Comparison of ENCODE assay signal across 8 cellular contexts in genomic region chr20:63740501-63741353, GRCh38. TPM values are rescaled to one million over a fixed set of nuclear protein-coding genes. Genes with fewer than 3 reads are reported as not detected.
A peak's percentile ranks its signal among the peaks of the same experiment; 100 is the strongest.
DNase-seq lines count a peak whose midpoint lies in the region; ATAC-seq and TF ChIP-seq lines count a peak whose summit lies in the region.

No MANE protein-coding gene starts in this region.

- H3K9me3 ChIP-seq in endocrine pancreas (ENCODE audit: control insufficient read depth, low read length) (no peaks in the 10 kb centered on the region), lung (ENCODE audit: control insufficient read depth in 2 of 2, insufficient read depth in 1 of 2, low read length in 1 of 2) (no peaks in the 10 kb centered on the region), stomach smooth muscle (ENCODE audit: control insufficient read depth in 2 of 2, low read length in 2 of 2) (no peaks in the 10 kb centered on the region)

- no peak overlapping the region for H3K4me3 ChIP-seq in endocrine pancreas (ENCODE audit: control insufficient read depth, insufficient read depth, low read length)
- peak overlapping the region; percentile 53 for H3K4me3 ChIP-seq in lung
- peak overlapping the region; percentile 71 to 81 for H3K4me3 ChIP-seq in stomach smooth muscle (ENCODE audit: low read length in 2 of 2)

- TF ChIP-seq CTCF in VCaP (conservative IDR thresholded peaks at IDR 0.05) (no peak), lung (IDR thresholded peaks at IDR 0.05; ENCODE audit: control extremely low read depth, extremely low read depth) (no peak)

- TF ChIP-seq POLR2A in GM19099 (IDR thresholded peaks at IDR 0.05; ENCODE audit: extremely low read depth, insufficient read length, low read depth), result peak; percentile 5

- WGBS in lung, 2 donors, result 3 to 6% methylated on average over 42 to 44 of the region's 44 CpGs

- ATAC-seq in lung (ENCODE audit: insufficient read depth, low FRiP score), result peak; percentile 66
- no peak for ATAC-seq in HG02642 (IDR thresholded peaks at IDR 0.05; ENCODE audit: poor library complexity, unreplicated experiment)

- H3K9ac ChIP-seq in endocrine pancreas (ENCODE audit: control insufficient read depth, insufficient read depth, low read length) (peak overlapping the region; percentile 0), stomach smooth muscle (ENCODE audit: low read length in 2 of 2) (peak overlapping the region; percentile 53 to 76)

- H3K27me3 ChIP-seq in endocrine pancreas (ENCODE audit: control insufficient read depth, insufficient read depth, low read length), result no peaks in the 10 kb centered on the region
- no peaks in the 10 kb centered on the region for H3K27me3 ChIP-seq in lung (ENCODE audit: control insufficient read depth, insufficient read depth)
- H3K27me3 ChIP-seq in stomach smooth muscle (ENCODE audit: control insufficient read depth in 1 of 2, insufficient read depth in 2 of 2, low read length in 2 of 2), result no peaks in the 10 kb centered on the region

- peak overlapping the region; percentile 95 for H3K27ac ChIP-seq in VCaP
- peak overlapping the region; percentile 81 to 83 for H3K27ac ChIP-seq in lung (ENCODE audit: low read depth in 1 of 2, low read length in 1 of 2)
- peak overlapping the region; percentile 87 for H3K27ac ChIP-seq in stomach smooth muscle (ENCODE audit: low read length)

- H3K4me1 ChIP-seq in endocrine pancreas (ENCODE audit: control insufficient read depth, insufficient read depth, low read length), result no peaks in the 10 kb centered on the region
- H3K4me1 ChIP-seq in lung (ENCODE audit: control insufficient read depth in 2 of 2, insufficient read depth in 2 of 2, low read length in 2 of 2), result peaks cover 0 to 17% of the 10 kb centered on the region in 2 donors
- H3K4me1 ChIP-seq in stomach smooth muscle (ENCODE audit: control insufficient read depth, insufficient read depth, low read length), result peaks cover 34% of the 10 kb centered on the region

- DNase-seq in AG20443 (ENCODE audit: low spot score) (peak; percentile 97), NCI-H2171 (lab: John Stamatoyannopoulos, UW) (peak; percentile 72), lung (ENCODE audit: low spot score) (peak; percentile 94)

- no peaks in the 10 kb centered on the region for H3K36me3 ChIP-seq in endocrine pancreas (ENCODE audit: control insufficient read depth, insufficient read depth, low read length)
- H3K36me3 ChIP-seq in lung (ENCODE audit: control insufficient read depth in 2 of 2, insufficient read depth in 2 of 2, low read length in 2 of 2), result peaks cover 0 to 28% of the 10 kb centered on the region in 2 donors
- H3K36me3 ChIP-seq in stomach smooth muscle (ENCODE audit: control insufficient read depth in 2 of 2, insufficient read depth in 2 of 2, low read length in 2 of 2), result no peaks in the 10 kb centered on the region

RNA-seq across cellular contexts. Expression of gene SLC2A4RG, which starts 1.2 kb away (rescaled TPM):
- 100 to 1,000 TPM in 1 of 2 donors, 10 to 100 TPM in 1; 18.8 to 121 TPM for total RNA-seq in lung
- polyA plus RNA-seq in lung, result 10 to 100 TPM; 41.6 to 81.1 TPM

RNA-seq across cellular contexts. Expression of gene LIME1, which starts 4.3 kb away (rescaled TPM):
- 1 to 10 TPM; 6.2 to 9.0 TPM for total RNA-seq in lung
- 10 to 100 TPM; 11.3 to 19.9 TPM for polyA plus RNA-seq in lung

RNA-seq across cellular contexts. Expression of gene ZGPAT, which starts 32.9 kb away (rescaled TPM):
- total RNA-seq in lung, result 10 to 100 TPM; 18.3 to 32.9 TPM
- 10 to 100 TPM; 34.5 to 45.0 TPM for polyA plus RNA-seq in lung

RNA-seq across cellular contexts. Expression of gene ARFRP1, which starts 33.0 kb away (rescaled TPM):
- total RNA-seq in lung, result 10 to 100 TPM; 29.8 to 56.0 TPM
- 10 to 100 TPM; 43.9 to 50.8 TPM for polyA plus RNA-seq in lung

RNA-seq across cellular contexts. Expression of gene TNFRSF6B, which starts 44.3 kb away (rescaled TPM):
- total RNA-seq in lung, result 10 to 100 TPM in 1 of 2 donors, 1 to 10 TPM in 1; 1.6 to 19.8 TPM
- polyA plus RNA-seq in lung, result 100 to 1,000 TPM in 1 of 2 donors, 10 to 100 TPM in 1; 45.5 to 195 TPM
